In genomic region chr9:127884976-127885490, GRCh38 we compare ENCODE assay signal across 12 cellular contexts. TPM values are rescaled to one million over a fixed set of nuclear protein-coding genes. Genes with fewer than 3 reads are reported as not detected.
A peak's percentile ranks its signal among the peaks of the same experiment; 100 is the strongest.
DNase-seq lines count a peak whose midpoint lies in the region; ATAC-seq, FAIRE-seq and TF ChIP-seq lines count a peak whose summit lies in the region.
"Had no signal": no experiment of that assay in that cellular context is flagged by ENCODE, and none has a peak within 500 bp of the region (broad histone marks: within the 10 kb centered on the region; RNA-seq: fewer than 3 reads in every experiment).

No MANE protein-coding gene starts in this region.

- peaks cover 40% of the 10 kb centered on the region for H3K36me3 Mint-ChIP-seq in central memory CD8-positive, alpha-beta T cell (ENCODE audit: insufficient read depth)
- peaks cover 43% of the 10 kb centered on the region for H3K36me3 Mint-ChIP-seq in nephron progenitor cell (ENCODE audit: low read depth)

- TF ChIP-seq CTCF in nephron progenitor cell (IDR thresholded peaks at IDR 0.05) = no peak

- no peaks in the 10 kb centered on the region for H3K9me3 Mint-ChIP-seq in central memory CD8-positive, alpha-beta T cell
- no peaks in the 10 kb centered on the region for H3K9me3 Mint-ChIP-seq in nephron progenitor cell
- H3K9me3 Mint-ChIP-seq: activated naive CD4-positive, alpha-beta T cell treated with anti-CD3 and anti-CD28 coated beads, Interleukin-2, amount 50 U/mL, for 24 hours had no signal

- H3K27me3 Mint-ChIP-seq in central memory CD8-positive, alpha-beta T cell = no peaks in the 10 kb centered on the region
- peaks cover 3% of the 10 kb centered on the region for H3K27me3 Mint-ChIP-seq in nephron progenitor cell (ENCODE audit: low read depth, poor library complexity)
- H3K27me3 Mint-ChIP-seq: activated naive CD4-positive, alpha-beta T cell treated with anti-CD3 and anti-CD28 coated beads, Interleukin-2, amount 50 U/mL, for 24 hours had no signal

- DNase-seq in 8988T = peak; percentile 4
- no peak for DNase-seq in GM18507 (ENCODE audit: extremely low spot score, insufficient read length, low read depth)
- no peak for DNase-seq in central memory CD8-positive, alpha-beta T cell (ENCODE audit: low spot score in 2 of 2)
- DNase-seq in nephron progenitor cell = no peak
- DNase-seq in ureter (ENCODE audit: low spot score) = no peak
- no peak for DNase-seq in pons (ENCODE audit: low spot score)
- no peak for DNase-seq in GM19240 (ENCODE audit: insufficient read length, low spot score)
- DNase-seq: cerebellar nuclear complex, DND-41, MV-4-11 had no signal

- H3K27ac Mint-ChIP-seq in central memory CD8-positive, alpha-beta T cell (ENCODE audit: low read depth) = peak overlapping the region; percentile 73
- peak overlapping the region; percentile 59 for H3K27ac Mint-ChIP-seq in nephron progenitor cell
- H3K27ac Mint-ChIP-seq: activated naive CD4-positive, alpha-beta T cell treated with anti-CD3 and anti-CD28 coated beads, Interleukin-2, amount 50 U/mL, for 24 hours had no signal

- ATAC-seq in central memory CD8-positive, alpha-beta T cell (replicated peaks; ENCODE audit: extremely low read depth, poor library complexity, severe bottlenecking) = no peak
- no peak for ATAC-seq in HG03432 (IDR thresholded peaks at IDR 0.05; ENCODE audit: unreplicated experiment)

- H3K4me3 Mint-ChIP-seq in central memory CD8-positive, alpha-beta T cell = no peak overlapping the region
- no peak overlapping the region for H3K4me3 Mint-ChIP-seq in nephron progenitor cell
- H3K4me3 Mint-ChIP-seq: activated naive CD4-positive, alpha-beta T cell treated with anti-CD3 and anti-CD28 coated beads, Interleukin-2, amount 50 U/mL, for 24 hours had no signal

- peak; percentile 21 for FAIRE-seq in GM18507 (lab: Jason Lieb, UNC)

- H3K4me1 Mint-ChIP-seq in central memory CD8-positive, alpha-beta T cell = peaks cover 24% of the 10 kb centered on the region
- H3K4me1 Mint-ChIP-seq in nephron progenitor cell = peaks cover 49% of the 10 kb centered on the region

RNA-seq across cellular contexts. Expression of gene AK1, which starts 7.6 kb away (rescaled TPM):
- 48.6 TPM for total RNA-seq in ureter

RNA-seq across cellular contexts. Expression of gene ST6GALNAC6, which starts 14.4 kb away (rescaled TPM):
- 48.9 TPM for total RNA-seq in ureter

RNA-seq across cellular contexts. Expression of gene ENG, which starts 30.6 kb away (rescaled TPM):
- total RNA-seq in ureter = 83.6 TPM

RNA-seq across cellular contexts. Expression of gene ST6GALNAC4, which starts 31.8 kb away (rescaled TPM):
- 25.8 TPM for total RNA-seq in ureter

RNA-seq across cellular contexts. Expression of gene PIP5KL1, which starts 45.5 kb away (rescaled TPM):
- total RNA-seq in ureter = 3.3 TPM
